9 cellular contexts compared by ENCODE assay signal in genomic region chr19:50332264-50333038, GRCh38. TPM values are rescaled to one million over a fixed set of nuclear protein-coding genes. Genes with fewer than 3 reads are reported as not detected.
DNase-seq lines count a peak whose midpoint lies in the region; ATAC-seq and TF ChIP-seq lines count a peak whose summit lies in the region.
"Had no signal": no experiment of that assay in that cellular context is flagged by ENCODE, and none has a peak within 500 bp of the region (broad histone marks: within the 10 kb centered on the region; RNA-seq: fewer than 3 reads in every experiment).

No MANE protein-coding gene starts in this region.

- POLR2A ChIA-PET in Caco-2 (lab: Charles Lee): interaction anchor here (0.6 to 2.4 kb wide), 9 partner anchors 13 to 404 kb away, joined by 4 to 17 read pairs (median 7); partner anchors contain the start of genes JOSD2, MYH14 and NR1H2

- DNase-seq in Caco-2 (peak; percentile 88 to 92), dedifferentiated amniotic fluid mesenchymal stem cell (ENCODE audit: extremely low spot score) (no peak), NCI-H187 treated with DMSO at 0.1 percent for 48 hours (lab: John Stamatoyannopoulos, UW) (no peak)

- CTCF ChIA-PET in Caco-2 (lab: Charles Lee): interaction anchor here (0.8 to 2.0 kb wide), 4 partner anchors 17 to 224 kb away, joined by 4 to 9 read pairs (median 4); no protein-coding TSS in a partner anchor

- peaks cover 3% of the 10 kb centered on the region for H3K79me2 ChIP-seq in parathyroid adenoma

- peaks cover 50% of the 10 kb centered on the region for H3K4me1 Mint-ChIP-seq in Caco-2 (ENCODE audit: low read depth, unreplicated experiment)

- peaks cover 50% of the 10 kb centered on the region for H3K36me3 Mint-ChIP-seq in Caco-2 (ENCODE audit: insufficient read depth, unreplicated experiment)

- H3K27ac Mint-ChIP-seq in Caco-2 (ENCODE audit: unreplicated experiment): peak overlapping the region; percentile 100

- intact Hi-C loops in Caco-2 (cut with micrococcal nuclease; ENCODE audit: unreplicated experiment): loop anchor here (1.0 kb wide), 1 partner anchor 44 kb away; the partner anchor contains the start of gene NR1H2

- peak overlapping the region; percentile 98 for H3K4me2 ChIP-seq in parathyroid adenoma (ENCODE audit: low read length)

- H3K36me3 ChIP-seq in Caco-2 (ENCODE audit: control insufficient read depth, insufficient read depth, low read length): no peaks in the 10 kb centered on the region
- no peaks in the 10 kb centered on the region for H3K36me3 ChIP-seq in HUES64 (ENCODE audit: insufficient read depth, low read length)
- H3K36me3 ChIP-seq in duodenal mucosa (ENCODE audit: control insufficient read depth in 1 of 2, insufficient read depth in 2 of 2, low read length in 2 of 2): no peaks in the 10 kb centered on the region
- H3K36me3 ChIP-seq in parathyroid adenoma (ENCODE audit: control insufficient read depth, insufficient read depth, low read length): no peaks in the 10 kb centered on the region

- H3K4me3 ChIP-seq in Caco-2 (ENCODE audit: low read depth, low read length) (peak overlapping the region; percentile 64), HUES64 (ENCODE audit: low read length) (peak overlapping the region; percentile 56), duodenal mucosa (ENCODE audit: low read depth in 1 of 2, low read length in 2 of 2) (peak overlapping the region in 1 of 2 donors; percentile 66), parathyroid adenoma (ENCODE audit: low read depth, low read length) (peak overlapping the region; percentile 98)
- H3K4me3 ChIP-seq: mucosa of descending colon had no signal

- H2AFZ ChIP-seq in parathyroid adenoma: peak overlapping the region; percentile 96

- peaks cover 23% of the 10 kb centered on the region for H3K4me1 ChIP-seq in Caco-2
- H3K4me1 ChIP-seq in HUES64 (ENCODE audit: insufficient read depth, low read length): no peaks in the 10 kb centered on the region
- H3K4me1 ChIP-seq in duodenal mucosa (ENCODE audit: control insufficient read depth in 1 of 2, insufficient read depth in 2 of 2, low read length in 2 of 2): peaks cover 10 to 20% of the 10 kb centered on the region in 2 donors
- peaks cover 15% of the 10 kb centered on the region for H3K4me1 ChIP-seq in parathyroid adenoma

- 46% methylated on average over 19 of the region's 19 CpGs for WGBS in HUES64

- H3K27me3 ChIP-seq in Caco-2 (replicated peaks; ENCODE audit: control insufficient read depth, insufficient read depth, low read length) (no peaks in the 10 kb centered on the region), HUES64 (ENCODE audit: insufficient read depth, low read length) (peaks cover 8% of the 10 kb centered on the region), duodenal mucosa (ENCODE audit: control insufficient read depth in 1 of 2, insufficient read depth in 2 of 2, low read length in 2 of 2) (peaks cover 24 to 35% of the 10 kb centered on the region in 2 donors), parathyroid adenoma (ENCODE audit: control insufficient read depth, insufficient read depth, low read length) (no peaks in the 10 kb centered on the region)

- H3K9ac ChIP-seq in HUES64 (ENCODE audit: low read depth, low read length) (peak overlapping the region; percentile 60), duodenal mucosa (ENCODE audit: low read depth in 1 of 2, low read length in 2 of 2) (no peak overlapping the region), parathyroid adenoma (peak overlapping the region; percentile 33)

- TSS peak; percentile 68 for BruUV-seq in Caco-2 (replicated peaks; lab: Mats Ljungman, UMichigan)

- H3K27me3 Mint-ChIP-seq in Caco-2 (ENCODE audit: insufficient read depth, unreplicated experiment): peaks cover 3% of the 10 kb centered on the region

- H3K27ac ChIP-seq in HUES64 (ENCODE audit: low read depth, low read length) (peak overlapping the region; percentile 91), duodenal mucosa (ENCODE audit: low read depth, low read length) (peak overlapping the region; percentile 32), parathyroid adenoma (peak overlapping the region; percentile 99)

- peak overlapping the region; percentile 99 for H3K4me3 Mint-ChIP-seq in Caco-2 (ENCODE audit: unreplicated experiment)

- no peak for TF ChIP-seq CTCF in Caco-2 (IDR thresholded peaks at IDR 0.05; ENCODE audit: insufficient read depth in 1 of 2, low read depth in 1 of 2, low read length in 1 of 2, severe bottlenecking in 1 of 2, unreplicated experiment in 1 of 2)
- TF ChIP-seq CTCF in parathyroid adenoma (IDR thresholded peaks at IDR 0.05): no peak

- peaks cover 16% of the 10 kb centered on the region for H3K9me3 Mint-ChIP-seq in Caco-2 (ENCODE audit: unreplicated experiment)

- H3K9me3 ChIP-seq in Caco-2: no peaks in the 10 kb centered on the region
- H3K9me3 ChIP-seq in HUES64 (ENCODE audit: insufficient read depth, low read depth, low read length): peaks cover 19% of the 10 kb centered on the region; the same call in 1 of the 2 replicates
- no peaks in the 10 kb centered on the region for H3K9me3 ChIP-seq in duodenal mucosa (ENCODE audit: control insufficient read depth in 1 of 2, low read length in 2 of 2)
- no peaks in the 10 kb centered on the region for H3K9me3 ChIP-seq in parathyroid adenoma (ENCODE audit: control insufficient read depth, low read length)
- H3K9me3 ChIP-seq: mucosa of descending colon had no signal

- no peak for ATAC-seq in HG03135 (IDR thresholded peaks at IDR 0.05; ENCODE audit: unreplicated experiment)
- no peak for ATAC-seq in GM21576 (IDR thresholded peaks at IDR 0.05; ENCODE audit: unreplicated experiment)

RNA-seq across cellular contexts. Expression of gene KCNC3, which starts 3.3 kb away (rescaled TPM):
- total RNA-seq in Caco-2 (2022): 20.6 and 24.6 TPM in 2 replicates
- 2.2 TPM for polyA plus RNA-seq in HUES64 (2013, experiment 1 of 2)
- 2.5 TPM for polyA plus RNA-seq in HUES64 (2013, experiment 2 of 2)

RNA-seq across cellular contexts. Expression of gene NAPSA, which starts 33.0 kb away (rescaled TPM):
- 1.2 and 1.6 TPM in 2 replicates for total RNA-seq in Caco-2 (2022)
- not detected for polyA plus RNA-seq in HUES64 (2013, experiment 1 of 2)
- not detected for polyA plus RNA-seq in HUES64 (2013, experiment 2 of 2)

RNA-seq across cellular contexts. Expression of gene NR1H2, which starts 43.8 kb away (rescaled TPM):
- total RNA-seq in Caco-2 (2022): 38.3 and 40.3 TPM in 2 replicates
- polyA plus RNA-seq in HUES64 (2013, experiment 1 of 2): 22.2 TPM
- polyA plus RNA-seq in HUES64 (2013, experiment 2 of 2): 22.1 TPM

RNA-seq across cellular contexts. Expression of gene POLD1, which starts 51.7 kb away (rescaled TPM):
- 128 TPM in 2 replicates for total RNA-seq in Caco-2 (2022)
- 71.8 TPM for polyA plus RNA-seq in HUES64 (2013, experiment 1 of 2)
- polyA plus RNA-seq in HUES64 (2013, experiment 2 of 2): 72.6 TPM

Comparison
In these comparisons a context has a peak if more than half of its experiments do, and no peak if none do; other contexts are left out.
1. DNase-seq: peak in Caco-2 (2 of 2); none in dedifferentiated amniotic fluid mesenchymal stem cell (single experiment) and NCI-H187 treated with DMSO at 0.1 percent for 48 hours (single experiment).
2. H3K27ac ChIP-seq: peak in every context shown above with its lines; median percentile 99 in parathyroid adenoma; 91 in HUES64; 32 in duodenal mucosa.
3. H3K9ac ChIP-seq: peak in HUES64 (single experiment) and parathyroid adenoma (single experiment); none in duodenal mucosa (0 of 2).